ENCODE assay signal across 13 cellular contexts in genomic region chr2:27441958-27442281, GRCh38. TPM values are rescaled to one million over a fixed set of nuclear protein-coding genes. Genes with fewer than 3 reads are reported as not detected.
DNase-seq lines count a peak whose midpoint lies in the region; FAIRE-seq and TF ChIP-seq lines count a peak whose summit lies in the region.
"Had no signal": no experiment of that assay in that cellular context is flagged by ENCODE, and none has a peak within 500 bp of the region (broad histone marks: within the 10 kb centered on the region; RNA-seq: fewer than 3 reads in every experiment).

No MANE protein-coding gene starts in this region.

- intact Hi-C loops in Calu3 (cut with micrococcal nuclease; ENCODE audit: unreplicated experiment) (loop anchor here (5.0 to 10.0 kb wide), 2 partner anchors 35 to 143 kb away; partner anchors contain the start of genes PPM1G and ZNF512), esophagus muscularis mucosa (cut with DNase I) (no loop called here), prostate gland (cut with DNase I) (no loop called here)
- intact Hi-C loops in activated T-helper 2 cell treated with anti-CD3 and anti-CD28 coated beads, Interferon-gamma antibody, Interleukin-2, Interleukin-4, amounts not matched to agents 10 μg/mL and 5 μg/mL and 100 μg/mL, durations not matched to agents 14 hours and 24 hours and 36 hours (cut with micrococcal nuclease): no loop called here

- H3K36me3 ChIP-seq in Peyer's patch (peaks cover 0 to 52% (median 0%) of the 10 kb centered on the region in 3 donors), esophagus muscularis mucosa (peaks cover 46 to 87% (median 79%) of the 10 kb centered on the region in 4 donors), prostate gland (peaks cover 14 to 31% of the 10 kb centered on the region in 2 donors), small intestine (ENCODE audit: control insufficient read depth in 2 of 2, insufficient read depth in 2 of 2, low read length in 2 of 2) (peaks cover 23% of the 10 kb centered on the region in 2 donors)

- TF ChIP-seq POLR2A in Peyer's patch (IDR thresholded peaks at IDR 0.05): no peak
- no peak for TF ChIP-seq POLR2A in esophagus muscularis mucosa (IDR thresholded peaks at IDR 0.05; ENCODE audit: low read depth)
- TF ChIP-seq POLR2A in prostate gland (IDR thresholded peaks at IDR 0.05): no peak

- peak overlapping the region; percentile 79 for H3K4me3 Mint-ChIP-seq in Calu3 (ENCODE audit: low read depth, unreplicated experiment)
- no peak overlapping the region for H3K4me3 Mint-ChIP-seq in activated T-helper 2 cell treated with anti-CD3 and anti-CD28 coated beads, Interferon-gamma antibody, Interleukin-2, Interleukin-4, amounts not matched to agents 10 μg/mL and 5 μg/mL and 100 μg/mL, durations not matched to agents 14 hours and 24 hours and 36 hours (ENCODE audit: low read depth)

- no peaks in the 10 kb centered on the region for H3K9me3 ChIP-seq in Peyer's patch
- H3K9me3 ChIP-seq in esophagus muscularis mucosa: no peaks in the 10 kb centered on the region
- no peaks in the 10 kb centered on the region for H3K9me3 ChIP-seq in prostate gland
- no peaks in the 10 kb centered on the region for H3K9me3 ChIP-seq in small intestine (ENCODE audit: control insufficient read depth, low read depth)
- H3K9me3 ChIP-seq: SK-N-SH had no signal

- no peak for TF ChIP-seq EP300 in esophagus muscularis mucosa (IDR thresholded peaks at IDR 0.05)

- H3K27ac Mint-ChIP-seq in Calu3 (ENCODE audit: unreplicated experiment): peak overlapping the region; percentile 10
- H3K27ac Mint-ChIP-seq in activated T-helper 2 cell treated with anti-CD3 and anti-CD28 coated beads, Interferon-gamma antibody, Interleukin-2, Interleukin-4, amounts not matched to agents 10 μg/mL and 5 μg/mL and 100 μg/mL, durations not matched to agents 14 hours and 24 hours and 36 hours: no peak overlapping the region
- H3K27ac Mint-ChIP-seq: activated naive CD8-positive, alpha-beta T cell treated with anti-CD3 and anti-CD28 coated beads for 36 hours had no signal

- peak overlapping the region in 2 of 4 donors; percentile 35 to 67 for H3K4me3 ChIP-seq in Peyer's patch
- peak overlapping the region; percentile 30 to 45 (median 32) for H3K4me3 ChIP-seq in esophagus muscularis mucosa
- peak overlapping the region; percentile 42 to 54 for H3K4me3 ChIP-seq in prostate gland
- peak overlapping the region in 1 of 2 donors; percentile 52 for H3K4me3 ChIP-seq in small intestine (ENCODE audit: low read depth in 1 of 2, low read length in 2 of 2)

- no peaks in the 10 kb centered on the region for H3K27me3 Mint-ChIP-seq in Calu3 (ENCODE audit: unreplicated experiment)
- no peaks in the 10 kb centered on the region for H3K27me3 Mint-ChIP-seq in activated T-helper 2 cell treated with anti-CD3 and anti-CD28 coated beads, Interferon-gamma antibody, Interleukin-2, Interleukin-4, amounts not matched to agents 10 μg/mL and 5 μg/mL and 100 μg/mL, durations not matched to agents 14 hours and 24 hours and 36 hours (ENCODE audit: low read depth)
- H3K27me3 Mint-ChIP-seq: activated naive CD8-positive, alpha-beta T cell treated with anti-CD3 and anti-CD28 coated beads for 36 hours had no signal

- no peak for FAIRE-seq in small intestine (lab: Jason Lieb, UNC)

- peaks cover 26% of the 10 kb centered on the region for H3K4me1 Mint-ChIP-seq in Calu3 (ENCODE audit: low read depth, unreplicated experiment)
- no peaks in the 10 kb centered on the region for H3K4me1 Mint-ChIP-seq in activated T-helper 2 cell treated with anti-CD3 and anti-CD28 coated beads, Interferon-gamma antibody, Interleukin-2, Interleukin-4, amounts not matched to agents 10 μg/mL and 5 μg/mL and 100 μg/mL, durations not matched to agents 14 hours and 24 hours and 36 hours (ENCODE audit: low read depth)

- no TSS peak for BruUV-seq in Calu3 (replicated peaks; lab: Mats Ljungman, UMichigan)

- no peaks in the 10 kb centered on the region for H3K9me3 Mint-ChIP-seq in Calu3 (ENCODE audit: low read depth, unreplicated experiment)
- no peaks in the 10 kb centered on the region for H3K9me3 Mint-ChIP-seq in activated T-helper 2 cell treated with anti-CD3 and anti-CD28 coated beads, Interferon-gamma antibody, Interleukin-2, Interleukin-4, amounts not matched to agents 10 μg/mL and 5 μg/mL and 100 μg/mL, durations not matched to agents 14 hours and 24 hours and 36 hours
- H3K9me3 Mint-ChIP-seq: activated naive CD8-positive, alpha-beta T cell treated with anti-CD3 and anti-CD28 coated beads for 36 hours had no signal

- WGBS in esophagus muscularis mucosa: 55% methylated on average over 15 of the region's 17 CpGs
- 41% methylated on average over 17 of the region's 17 CpGs for WGBS in prostate gland
- 46 to 58% (median 57%) methylated on average over 15 to 17 of the region's 17 CpGs for WGBS in small intestine, 3 donors

- TF ChIP-seq CTCF in Calu3 (IDR thresholded peaks at IDR 0.05; ENCODE audit: unreplicated experiment) (peak; percentile 86), Peyer's patch (IDR thresholded peaks at IDR 0.05) (peak in 4 of 6 experiments; percentile 37 to 57 (median 50)), esophagus muscularis mucosa (IDR thresholded peaks at IDR 0.05) (peak in 1 of 3 experiments; percentile 21), prostate gland (IDR thresholded peaks at IDR 0.05) (peak in 2 of 4 experiments; percentile 53 to 56)

- H3K4me1 ChIP-seq in Peyer's patch (peaks cover 0 to 11% (median 0%) of the 10 kb centered on the region in 4 donors), esophagus muscularis mucosa (peaks cover 7 to 15% (median 14%) of the 10 kb centered on the region in 4 donors), prostate gland (replicated peaks) (peaks cover 3% of the 10 kb centered on the region), small intestine (ENCODE audit: control insufficient read depth in 2 of 2, insufficient read depth in 1 of 2, low read depth in 1 of 2, low read length in 1 of 2) (no peaks in the 10 kb centered on the region)

- peak overlapping the region in 3 of 4 donors; percentile 6 to 82 (median 81) for H3K27ac ChIP-seq in Peyer's patch
- peak overlapping the region; percentile 15 to 65 (median 55) for H3K27ac ChIP-seq in esophagus muscularis mucosa (replicated peaks in 1 of 4)
- peak overlapping the region; percentile 83 to 85 for H3K27ac ChIP-seq in prostate gland
- no peak overlapping the region for H3K27ac ChIP-seq in small intestine (ENCODE audit: low read depth in 1 of 2, low read length in 1 of 2)
- H3K27ac ChIP-seq: KMS-11 had no signal

- no peak for DNase-seq in Calu3
- no peak for DNase-seq in Peyer's patch
- DNase-seq in esophagus muscularis mucosa (ENCODE audit: extremely low spot score): no peak
- DNase-seq in prostate gland (ENCODE audit: low spot score): no peak
- no peak for DNase-seq in small intestine
- no peak for DNase-seq in activated T-helper 2 cell treated with anti-CD3 and anti-CD28 coated beads, Interferon-gamma antibody, Interleukin-2, Interleukin-4, amounts not matched to agents 10 μg/mL and 5 μg/mL and 100 μg/mL, durations not matched to agents 14 hours and 24 hours and 36 hours (ENCODE audit: low spot score)
- DNase-seq in SHP77 (lab: John Stamatoyannopoulos, UW): no peak
- DNase-seq in foreskin melanocyte: no peak
- DNase-seq: NK-92 treated with Interleukin-12 subunit alpha and Interleukin-12 subunit beta, amount 100 ng/mL, for 24 hours had no signal

- CTCF ChIA-PET in Calu3 (lab: Charles Lee): interaction anchor here (0.7 kb wide), 1 partner anchor 85 kb away, joined by 3 read pairs; no protein-coding TSS in a partner anchor

- peaks cover 65% of the 10 kb centered on the region for H3K36me3 Mint-ChIP-seq in Calu3 (ENCODE audit: insufficient read depth, unreplicated experiment)
- peaks cover 53% of the 10 kb centered on the region for H3K36me3 Mint-ChIP-seq in activated T-helper 2 cell treated with anti-CD3 and anti-CD28 coated beads, Interferon-gamma antibody, Interleukin-2, Interleukin-4, amounts not matched to agents 10 μg/mL and 5 μg/mL and 100 μg/mL, durations not matched to agents 14 hours and 24 hours and 36 hours (ENCODE audit: low read depth)

- H3K27me3 ChIP-seq in Peyer's patch: no peaks in the 10 kb centered on the region
- no peaks in the 10 kb centered on the region for H3K27me3 ChIP-seq in esophagus muscularis mucosa
- H3K27me3 ChIP-seq in prostate gland (replicated peaks; ENCODE audit: insufficient read depth): no peaks in the 10 kb centered on the region
- H3K27me3 ChIP-seq in small intestine (ENCODE audit: control insufficient read depth in 2 of 2, insufficient read depth in 2 of 2, low read length in 2 of 2): no peaks in the 10 kb centered on the region

RNA-seq across cellular contexts. Expression of gene KRTCAP3, which starts 0.3 kb away (rescaled TPM):
- total RNA-seq in Calu3 (2022) (71.8 and 74.0 TPM in 2 replicates), Peyer's patch (100 to 1,000 TPM in 1 of 4 donors, 10 to 100 TPM in 2, 1 to 10 TPM in 1; 7.4 to 109 (median 73.9) TPM), esophagus muscularis mucosa (under 1 TPM in 1 of 4 donors, not detected in 3; 0.45 TPM), prostate gland (100 to 1,000 TPM in 1 of 2 donors, 10 to 100 TPM in 1; 31.4 to 147 TPM)
- 100 to 1,000 TPM in 1 of 3 donors, 10 to 100 TPM in 2; 57.0 to 127 (median 59.4) TPM for polyA plus RNA-seq in small intestine
- total RNA-seq in activated T-helper 2 cell treated with anti-CD3 and anti-CD28 coated beads, Interferon-gamma antibody, Interleukin-2, Interleukin-4, amounts not matched to agents 10 μg/mL and 5 μg/mL and 100 μg/mL, durations not matched to agents 14 hours and 24 hours and 36 hours: 6.2 and 7.5 TPM in 2 replicates
- total RNA-seq: pulmonary artery endothelial cell had no signal

RNA-seq across cellular contexts. Expression of gene NRBP1, which starts 13.5 kb away (rescaled TPM):
- 58.2 and 60.5 TPM in 2 replicates for total RNA-seq in Calu3 (2022)
- 10 to 100 TPM; 51.3 to 75.9 (median 63.6) TPM for total RNA-seq in Peyer's patch
- 10 to 100 TPM; 74.8 to 96.0 (median 85.8) TPM for total RNA-seq in esophagus muscularis mucosa
- total RNA-seq in prostate gland: 10 to 100 TPM; 42.9 to 83.4 TPM
- polyA plus RNA-seq in small intestine: 10 to 100 TPM; 51.4 to 84.8 (median 83.9) TPM
- 98.0 and 106 TPM in 2 replicates for total RNA-seq in activated T-helper 2 cell treated with anti-CD3 and anti-CD28 coated beads, Interferon-gamma antibody, Interleukin-2, Interleukin-4, amounts not matched to agents 10 μg/mL and 5 μg/mL and 100 μg/mL, durations not matched to agents 14 hours and 24 hours and 36 hours

RNA-seq across cellular contexts. Expression of gene PPM1G, which starts 32.5 kb away (rescaled TPM):
- total RNA-seq in Calu3 (2022) (118 and 121 TPM in 2 replicates), Peyer's patch (10 to 100 TPM; 36.1 to 77.6 (median 45.5) TPM), esophagus muscularis mucosa (10 to 100 TPM; 46.1 to 71.8 (median 62.7) TPM), prostate gland (10 to 100 TPM; 57.2 to 65.4 TPM)
- 10 to 100 TPM; 44.1 to 93.1 (median 45.4) TPM for polyA plus RNA-seq in small intestine
- total RNA-seq in activated T-helper 2 cell treated with anti-CD3 and anti-CD28 coated beads, Interferon-gamma antibody, Interleukin-2, Interleukin-4, amounts not matched to agents 10 μg/mL and 5 μg/mL and 100 μg/mL, durations not matched to agents 14 hours and 24 hours and 36 hours: 159 and 163 TPM in 2 replicates

RNA-seq across cellular contexts. Expression of gene IFT172, which starts 47.6 kb away (rescaled TPM):
- total RNA-seq in Calu3 (2022): 37.5 and 41.7 TPM in 2 replicates
- 10 to 100 TPM; 38.8 to 86.5 (median 65.3) TPM for total RNA-seq in Peyer's patch
- 10 to 100 TPM; 12.1 to 29.7 (median 25.0) TPM for total RNA-seq in esophagus muscularis mucosa
- 10 to 100 TPM; 32.6 to 42.8 TPM for total RNA-seq in prostate gland
- 100 to 1,000 TPM in 1 of 3 donors, 10 to 100 TPM in 2; 81.6 to 142 (median 97.0) TPM for polyA plus RNA-seq in small intestine
- total RNA-seq in activated T-helper 2 cell treated with anti-CD3 and anti-CD28 coated beads, Interferon-gamma antibody, Interleukin-2, Interleukin-4, amounts not matched to agents 10 μg/mL and 5 μg/mL and 100 μg/mL, durations not matched to agents 14 hours and 24 hours and 36 hours: 16.4 and 18.8 TPM in 2 replicates

RNA-seq across cellular contexts. Expression of gene FNDC4, which starts 53.1 kb away (rescaled TPM):
- 5.3 and 7.2 TPM in 2 replicates for total RNA-seq in Calu3 (2022)
- total RNA-seq in Peyer's patch: 1 to 10 TPM in 2 of 4 donors, not detected in 2; 2.0 to 3.2 TPM
- total RNA-seq in esophagus muscularis mucosa: 10 to 100 TPM in 2 of 4 donors, 1 to 10 TPM in 2; 3.3 to 12.6 (median 9.8) TPM
- total RNA-seq in prostate gland: 10 to 100 TPM; 24.1 to 30.6 TPM
- polyA plus RNA-seq in small intestine: 1 to 10 TPM in 1 of 3 donors, under 1 TPM in 1, not detected in 1; 0.81 to 5.8 TPM
- total RNA-seq in activated T-helper 2 cell treated with anti-CD3 and anti-CD28 coated beads, Interferon-gamma antibody, Interleukin-2, Interleukin-4, amounts not matched to agents 10 μg/mL and 5 μg/mL and 100 μg/mL, durations not matched to agents 14 hours and 24 hours and 36 hours: 0.18 and 0.30 TPM in 2 replicates
- total RNA-seq: activated naive CD8-positive, alpha-beta T cell treated with anti-CD3 and anti-CD28 coated beads for 36 hours had no signal

Comparison
In these comparisons a context has a peak if more than half of its experiments do, and no peak if none do; other contexts are left out.
1. H3K27ac ChIP-seq: peak in Peyer's patch (3 of 4), esophagus muscularis mucosa (4 of 4) and prostate gland (2 of 2); none in small intestine (0 of 2).